ENCODE assay signal across 19 cellular contexts in genomic region chr2:232039086-232039485, GRCh38.
DNase-seq lines count a peak whose midpoint lies in the region; ATAC-seq and TF ChIP-seq lines count a peak whose summit lies in the region.
"Had no signal": no experiment of that assay in that cellular context is flagged by ENCODE, and none has a peak within 500 bp of the region (broad histone marks: within the 10 kb centered on the region; RNA-seq: fewer than 3 reads in every experiment).

No MANE protein-coding gene starts in this region.

- ATAC-seq in HG02870 (IDR thresholded peaks at IDR 0.05; ENCODE audit: unreplicated experiment): no peak
- ATAC-seq: K562, PC-3 had no signal

- DNase-seq in COLO829 (ENCODE audit: low spot score): peak; percentile 32
- DNase-seq in foreskin melanocyte: peak; percentile 66
- peak; percentile 88 for DNase-seq in pons (ENCODE audit: low spot score)
- DNase-seq in HEK293T (ENCODE audit: extremely low spot score): no peak
- no peak for DNase-seq in osteocyte (ENCODE audit: extremely low spot score, unreplicated experiment)
- no peak for DNase-seq in SW 1271 (lab: John Stamatoyannopoulos, UW)
- DNase-seq: 8988T; BE2C; CD4-positive, alpha-beta T cell; HCEC 1CT; NCI-H1436 treated with DMSO at 0.1 percent for 48 hours; NCI-H2029 treated with DMSO at 0.1 percent for 48 hours; NCI-H2171 treated with DMSO at 0.1 percent for 48 hours; NCI-H748 treated with DMSO at 0.1 percent for 48 hours; PC-3 had no signal

- POLR2A ChIA-PET in HEK293T (lab: Yijun Ruan, JAX): no interaction called here

- H3K4me3 Mint-ChIP-seq in osteocyte (ENCODE audit: unreplicated experiment): no peak overlapping the region
- H3K4me3 Mint-ChIP-seq: CD4-positive, alpha-beta T cell had no signal

- H3K27ac Mint-ChIP-seq in osteocyte (ENCODE audit: unreplicated experiment): no peak overlapping the region
- H3K27ac Mint-ChIP-seq: CD4-positive, alpha-beta T cell had no signal

- CTCF ChIA-PET in HEK293T (lab: Yijun Ruan, JAX): no interaction called here

- no peak for TF ChIP-seq CTCF in osteocyte (IDR thresholded peaks at IDR 0.05)

- no peaks in the 10 kb centered on the region for H3K4me1 Mint-ChIP-seq in osteocyte (ENCODE audit: unreplicated experiment)

- H3K9me3 Mint-ChIP-seq in osteocyte (ENCODE audit: unreplicated experiment): peaks cover 24% of the 10 kb centered on the region

- H3K36me3 Mint-ChIP-seq in osteocyte (ENCODE audit: unreplicated experiment): peaks cover 27% of the 10 kb centered on the region

- no peaks in the 10 kb centered on the region for H3K27me3 Mint-ChIP-seq in osteocyte (ENCODE audit: unreplicated experiment)
- H3K27me3 Mint-ChIP-seq: CD4-positive, alpha-beta T cell had no signal

- peak overlapping the region; percentile 82 for H3K27ac ChIP-seq in angular gyrus (ENCODE audit: low read depth, low read length)
- H3K27ac ChIP-seq: RWPE1 had no signal

TF ChIP-seq in HEK293T, 16 proteins besides CTCF, POLR2A, EP300 and RAD21:
- no peak for TF ChIP-seq SP1 (IDR thresholded peaks at IDR 0.05)
- TF ChIP-seq ZNF384 (IDR thresholded peaks at IDR 0.05): no peak
- no peak for TF ChIP-seq LEF1 (IDR thresholded peaks at IDR 0.05; ENCODE audit: borderline replicate concordance)
- no peak for TF ChIP-seq SUZ12 (IDR thresholded peaks at IDR 0.05)
- TF ChIP-seq PKNOX1 (IDR thresholded peaks at IDR 0.05): no peak
- TF ChIP-seq TARDBP (IDR thresholded peaks at IDR 0.05): no peak
- TF ChIP-seq FOXM1 (IDR thresholded peaks at IDR 0.05; ENCODE audit: borderline replicate concordance): no peak
- no peak for TF ChIP-seq BHLHE40 (IDR thresholded peaks at IDR 0.05; ENCODE audit: borderline replicate concordance)
- no peak for TF ChIP-seq ELF4 (IDR thresholded peaks at IDR 0.05)
- no peak for TF ChIP-seq L3MBTL2 (conservative IDR thresholded peaks at IDR 0.05)
- TF ChIP-seq FOXK2 (IDR thresholded peaks at IDR 0.05): no peak
- TF ChIP-seq FOXA1 (IDR thresholded peaks at IDR 0.05): no peak
- no peak for TF ChIP-seq HDGF (IDR thresholded peaks at IDR 0.05; ENCODE audit: borderline replicate concordance)
- TF ChIP-seq NFRKB (IDR thresholded peaks at IDR 0.05): no peak
- TF ChIP-seq ARNT (IDR thresholded peaks at IDR 0.05): no peak
- no peak for TF ChIP-seq CTBP1 (IDR thresholded peaks at IDR 0.05; ENCODE audit: borderline replicate concordance)

Comparison
In these comparisons a context has a peak if more than half of its experiments do, and no peak if none do; other contexts are left out.
1. DNase-seq: peak in COLO829 (single experiment), foreskin melanocyte (single experiment) and pons (single experiment); none in HEK293T (single experiment), osteocyte (single experiment) and SW 1271 (0 of 2).